ENCODE assay signal across 19 cellular contexts in genomic region chr2:157761520-157761919, GRCh38.
DNase-seq lines count a peak whose midpoint lies in the region; ATAC-seq, FAIRE-seq and TF ChIP-seq lines count a peak whose summit lies in the region.
"Had no signal": no experiment of that assay in that cellular context is flagged by ENCODE, and none has a peak within 500 bp of the region (broad histone marks: within the 10 kb centered on the region; RNA-seq: fewer than 3 reads in every experiment).

No MANE protein-coding gene starts in this region.

- H3K79me2 ChIP-seq in astrocyte (ENCODE audit: insufficient read depth, low read length), result no peaks in the 10 kb centered on the region

- H3K36me3 Mint-ChIP-seq in astrocyte (ENCODE audit: low read depth, unreplicated experiment) (peaks cover 47% of the 10 kb centered on the region), CD14-positive monocyte (peaks cover 64 to 67% of the 10 kb centered on the region in 2 donors)

- H3K4me1 ChIP-seq in HUES48 (ENCODE audit: control insufficient read depth, insufficient read depth, low read length), result peaks cover 36% of the 10 kb centered on the region
- H3K4me1 ChIP-seq in astrocyte (ENCODE audit: insufficient read depth, low read length), result no peaks in the 10 kb centered on the region
- H3K4me1 ChIP-seq in foreskin keratinocyte, result peaks cover 17% of the 10 kb centered on the region
- H3K4me1 ChIP-seq in lower lobe of right lung, result no peaks in the 10 kb centered on the region
- H3K4me1 ChIP-seq: Caco-2, left lung had no signal

- H2AFZ ChIP-seq in astrocyte (ENCODE audit: low read depth, low read length), result no peak overlapping the region

- H3K27me3 ChIP-seq in HUES48 (ENCODE audit: control insufficient read depth, insufficient read depth, low read length) (no peaks in the 10 kb centered on the region), astrocyte (ENCODE audit: insufficient read depth, low read length) (no peaks in the 10 kb centered on the region), foreskin keratinocyte (no peaks in the 10 kb centered on the region), lower lobe of right lung (ENCODE audit: low read depth) (no peaks in the 10 kb centered on the region)
- H3K27me3 ChIP-seq: left lung had no signal

- intact Hi-C loops in CD14-positive monocyte (cut with micrococcal nuclease) (no loop called here), lower lobe of right lung (cut with DNase I) (no loop called here)

- DNase-seq in AG08396 (ENCODE audit: low spot score) (peak; percentile 11), astrocyte (ENCODE audit: low read depth) (peak; percentile 65), foreskin keratinocyte (no peak), CD14-positive monocyte (ENCODE audit: low spot score) (no peak), G401 (ENCODE audit: low spot score) (no peak), lower lobe of right lung (no peak), anterior cingulate cortex (lab: John Stamatoyannopoulos, UW) (no peak)
- DNase-seq: activated naive CD8-positive, alpha-beta T cell treated with anti-CD3 and anti-CD28 coated beads, Interleukin-2, amount 50 U/mL, for 24 hours; Caco-2; Karpas-422; left lung; NCI-H1105 treated with DMSO at 0.1 percent for 48 hours; NCI-H2107; stimulated activated CD4-positive, alpha-beta T cell treated with anti-CD3 and anti-CD28 coated beads, Interleukin-2, amount 100 ng/mL, for 48 hours had no signal

- H4K20me1 ChIP-seq in astrocyte (ENCODE audit: insufficient read depth, low read length), result no peaks in the 10 kb centered on the region

- in situ Hi-C loops in G401 (cut with HindIII; ENCODE audit: low sequenced_read_pairs), result no loop called here

- H3K27me3 Mint-ChIP-seq in astrocyte (ENCODE audit: low read depth, unreplicated experiment) (no peaks in the 10 kb centered on the region), CD14-positive monocyte (ENCODE audit: low read depth in 3 of 3) (peaks cover 0 to 2% (median 2%) of the 10 kb centered on the region in 3 donors)
- H3K27me3 Mint-ChIP-seq: activated naive CD8-positive, alpha-beta T cell treated with anti-CD3 and anti-CD28 coated beads, Interleukin-2, amount 50 U/mL, for 24 hours; central memory CD8-positive, alpha-beta T cell had no signal

- no peak for TF ChIP-seq CTCF in astrocyte (IDR thresholded peaks at IDR 0.05; ENCODE audit: insufficient read depth, low read depth, low read length)
- TF ChIP-seq CTCF in foreskin keratinocyte (conservative IDR thresholded peaks at IDR 0.05), result no peak
- TF ChIP-seq CTCF in CD14-positive monocyte (IDR thresholded peaks at IDR 0.05), result no peak
- TF ChIP-seq CTCF in lower lobe of right lung (IDR thresholded peaks at IDR 0.05), result no peak

- peak overlapping the region; percentile 65 for H3K27ac ChIP-seq in HUES48 (ENCODE audit: low read depth, low read length)
- H3K27ac ChIP-seq in astrocyte (ENCODE audit: low read depth, low read length), result no peak overlapping the region
- H3K27ac ChIP-seq in foreskin keratinocyte, result no peak overlapping the region
- no peak overlapping the region for H3K27ac ChIP-seq in lower lobe of right lung
- H3K27ac ChIP-seq: left lung had no signal

- H3K9me3 Mint-ChIP-seq in astrocyte (ENCODE audit: unreplicated experiment) (peaks cover 8% of the 10 kb centered on the region), CD14-positive monocyte (peaks cover 9 to 21% (median 15%) of the 10 kb centered on the region in 7 donors)

- H3K4me1 Mint-ChIP-seq in astrocyte (ENCODE audit: low read depth, unreplicated experiment) (peaks cover 12% of the 10 kb centered on the region), CD14-positive monocyte (no peaks in the 10 kb centered on the region)
- H3K4me1 Mint-ChIP-seq: activated naive CD8-positive, alpha-beta T cell treated with anti-CD3 and anti-CD28 coated beads, Interleukin-2, amount 50 U/mL, for 24 hours; central memory CD8-positive, alpha-beta T cell had no signal

- FAIRE-seq in astrocyte (lab: Jason Lieb, UNC), result peak; percentile 32
- FAIRE-seq: GM12878, urothelium cell line had no signal

- H3K27ac Mint-ChIP-seq in astrocyte (ENCODE audit: unreplicated experiment), result no peak overlapping the region
- no peak overlapping the region for H3K27ac Mint-ChIP-seq in CD14-positive monocyte
- H3K27ac Mint-ChIP-seq: activated naive CD8-positive, alpha-beta T cell treated with anti-CD3 and anti-CD28 coated beads, Interleukin-2, amount 50 U/mL, for 24 hours had no signal

- H3K36me3 ChIP-seq in HUES48 (ENCODE audit: control insufficient read depth, insufficient read depth, low read length) (peaks cover 27% of the 10 kb centered on the region), astrocyte (ENCODE audit: insufficient read depth, low read length) (peaks cover 33% of the 10 kb centered on the region), lower lobe of right lung (peaks cover 44% of the 10 kb centered on the region)

- H3K4me3 ChIP-seq in HUES48 (ENCODE audit: low read depth, low read length) (no peak overlapping the region), astrocyte (ENCODE audit: insufficient read depth, low read depth, low read length) (no peak overlapping the region), lower lobe of right lung (no peak overlapping the region)
- H3K4me3 ChIP-seq: GM12878, left lung had no signal

- H3K4me2 ChIP-seq in astrocyte (ENCODE audit: low read length), result no peak overlapping the region

- peak; percentile 32 for ATAC-seq in foreskin keratinocyte
- ATAC-seq in lower lobe of right lung, result no peak
- ATAC-seq: activated naive CD8-positive, alpha-beta T cell treated with anti-CD3 and anti-CD28 coated beads, Interleukin-2, amount 50 U/mL, for 24 hours; GM12878; HCT116; left lung had no signal

- H3K9me3 ChIP-seq in HUES48 (ENCODE audit: control insufficient read depth, insufficient read depth, low read length) (0 out of 2 replicates have a peak, but pooled peaks cover 8% of the 10 kb centered on the region), astrocyte (ENCODE audit: insufficient read depth, low read depth, low read length) (no peaks in the 10 kb centered on the region), lower lobe of right lung (peaks cover 12% of the 10 kb centered on the region)
- H3K9me3 ChIP-seq: Caco-2 had no signal

- H3K9ac ChIP-seq in HUES48 (ENCODE audit: low read depth, low read length), result no peak overlapping the region
- H3K9ac ChIP-seq in astrocyte (ENCODE audit: low read length), result no peak overlapping the region

- H3K4me3 Mint-ChIP-seq in astrocyte (ENCODE audit: unreplicated experiment) (no peak overlapping the region), CD14-positive monocyte (no peak overlapping the region)
- H3K4me3 Mint-ChIP-seq: activated naive CD8-positive, alpha-beta T cell treated with anti-CD3 and anti-CD28 coated beads, Interleukin-2, amount 50 U/mL, for 24 hours; central memory CD8-positive, alpha-beta T cell had no signal

Comparison
In these comparisons a context has a peak if more than half of its experiments do, and no peak if none do; other contexts are left out.
1. DNase-seq: peak in AG08396 (single experiment) and astrocyte (single experiment); none in foreskin keratinocyte (0 of 2), CD14-positive monocyte (single experiment), G401 (single experiment), lower lobe of right lung (single experiment) and anterior cingulate cortex (0 of 58).